Comparison of ENCODE assay signal across 2 cellular contexts in the genomic region with DNA sequence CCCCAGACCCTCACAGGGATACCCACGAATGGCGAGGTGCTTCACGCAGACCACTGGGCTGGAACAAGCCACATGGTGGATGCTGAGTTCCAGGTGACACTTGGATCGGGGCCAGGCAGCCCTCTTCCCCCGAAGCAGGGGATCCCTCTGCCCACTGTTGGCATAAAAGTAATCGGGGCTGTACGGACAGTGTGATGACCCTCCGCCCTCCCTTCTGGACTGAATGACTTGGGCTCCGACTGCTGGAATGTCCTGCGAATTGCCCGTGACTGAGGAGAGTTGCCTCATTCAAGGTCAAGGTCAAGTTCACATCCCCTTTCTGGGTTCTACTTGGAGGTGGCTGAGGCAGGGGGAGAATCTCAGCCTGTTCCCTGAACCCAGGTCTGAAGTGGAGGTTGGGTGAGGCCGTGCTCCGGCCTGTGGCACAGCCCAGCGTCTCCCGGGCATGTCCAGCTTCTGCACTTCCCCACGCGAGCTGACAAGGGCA.
TF ChIP-seq lines count a peak whose summit lies in the region.

No MANE protein-coding gene starts in this region.

TF ChIP-seq in GM23338, 12 proteins besides CTCF, POLR2A, EP300 and RAD21 (continued from another document):
- no peak for TF ChIP-seq CREB1 (CRISPR knock-in tag; IDR thresholded peaks at IDR 0.05; ENCODE audit: low read depth)

TF ChIP-seq in K562, 482 proteins besides CTCF, POLR2A, EP300 and RAD21 (continued from another document):
- TF ChIP-seq, protein P1, sequence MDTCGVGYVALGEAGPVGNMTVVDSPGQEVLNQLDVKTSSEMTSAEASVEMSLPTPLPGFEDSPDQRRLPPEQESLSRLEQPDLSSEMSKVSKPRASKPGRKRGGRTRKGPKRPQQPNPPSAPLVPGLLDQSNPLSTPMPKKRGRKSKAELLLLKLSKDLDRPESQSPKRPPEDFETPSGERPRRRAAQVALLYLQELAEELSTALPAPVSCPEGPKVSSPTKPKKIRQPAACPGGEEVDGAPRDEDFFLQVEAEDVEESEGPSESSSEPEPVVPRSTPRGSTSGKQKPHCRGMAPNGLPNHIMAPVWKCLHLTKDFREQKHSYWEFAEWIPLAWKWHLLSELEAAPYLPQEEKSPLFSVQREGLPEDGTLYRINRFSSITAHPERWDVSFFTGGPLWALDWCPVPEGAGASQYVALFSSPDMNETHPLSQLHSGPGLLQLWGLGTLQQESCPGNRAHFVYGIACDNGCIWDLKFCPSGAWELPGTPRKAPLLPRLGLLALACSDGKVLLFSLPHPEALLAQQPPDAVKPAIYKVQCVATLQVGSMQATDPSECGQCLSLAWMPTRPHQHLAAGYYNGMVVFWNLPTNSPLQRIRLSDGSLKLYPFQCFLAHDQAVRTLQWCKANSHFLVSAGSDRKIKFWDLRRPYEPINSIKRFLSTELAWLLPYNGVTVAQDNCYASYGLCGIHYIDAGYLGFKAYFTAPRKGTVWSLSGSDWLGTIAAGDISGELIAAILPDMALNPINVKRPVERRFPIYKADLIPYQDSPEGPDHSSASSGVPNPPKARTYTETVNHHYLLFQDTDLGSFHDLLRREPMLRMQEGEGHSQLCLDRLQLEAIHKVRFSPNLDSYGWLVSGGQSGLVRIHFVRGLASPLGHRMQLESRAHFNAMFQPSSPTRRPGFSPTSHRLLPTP (IDR thresholded peaks at IDR 0.05; ENCODE audit: borderline replicate concordance, extremely low read depth, insufficient read length): no peak
- TF ChIP-seq MAFF (IDR thresholded peaks at IDR 0.05; ENCODE audit: low read length): no peak
- TF ChIP-seq, protein P2, sequence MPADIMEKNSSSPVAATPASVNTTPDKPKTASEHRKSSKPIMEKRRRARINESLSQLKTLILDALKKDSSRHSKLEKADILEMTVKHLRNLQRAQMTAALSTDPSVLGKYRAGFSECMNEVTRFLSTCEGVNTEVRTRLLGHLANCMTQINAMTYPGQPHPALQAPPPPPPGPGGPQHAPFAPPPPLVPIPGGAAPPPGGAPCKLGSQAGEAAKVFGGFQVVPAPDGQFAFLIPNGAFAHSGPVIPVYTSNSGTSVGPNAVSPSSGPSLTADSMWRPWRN (IDR thresholded peaks at IDR 0.05; ENCODE audit: low read depth): no peak
- no peak for TF ChIP-seq ZSCAN29 (IDR thresholded peaks at IDR 0.05)
- TF ChIP-seq, protein P3, sequence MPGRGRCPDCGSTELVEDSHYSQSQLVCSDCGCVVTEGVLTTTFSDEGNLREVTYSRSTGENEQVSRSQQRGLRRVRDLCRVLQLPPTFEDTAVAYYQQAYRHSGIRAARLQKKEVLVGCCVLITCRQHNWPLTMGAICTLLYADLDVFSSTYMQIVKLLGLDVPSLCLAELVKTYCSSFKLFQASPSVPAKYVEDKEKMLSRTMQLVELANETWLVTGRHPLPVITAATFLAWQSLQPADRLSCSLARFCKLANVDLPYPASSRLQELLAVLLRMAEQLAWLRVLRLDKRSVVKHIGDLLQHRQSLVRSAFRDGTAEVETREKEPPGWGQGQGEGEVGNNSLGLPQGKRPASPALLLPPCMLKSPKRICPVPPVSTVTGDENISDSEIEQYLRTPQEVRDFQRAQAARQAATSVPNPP (IDR thresholded peaks at IDR 0.05; ENCODE audit: borderline replicate concordance, insufficient read depth, insufficient read length): no peak
- TF ChIP-seq, protein P4, sequence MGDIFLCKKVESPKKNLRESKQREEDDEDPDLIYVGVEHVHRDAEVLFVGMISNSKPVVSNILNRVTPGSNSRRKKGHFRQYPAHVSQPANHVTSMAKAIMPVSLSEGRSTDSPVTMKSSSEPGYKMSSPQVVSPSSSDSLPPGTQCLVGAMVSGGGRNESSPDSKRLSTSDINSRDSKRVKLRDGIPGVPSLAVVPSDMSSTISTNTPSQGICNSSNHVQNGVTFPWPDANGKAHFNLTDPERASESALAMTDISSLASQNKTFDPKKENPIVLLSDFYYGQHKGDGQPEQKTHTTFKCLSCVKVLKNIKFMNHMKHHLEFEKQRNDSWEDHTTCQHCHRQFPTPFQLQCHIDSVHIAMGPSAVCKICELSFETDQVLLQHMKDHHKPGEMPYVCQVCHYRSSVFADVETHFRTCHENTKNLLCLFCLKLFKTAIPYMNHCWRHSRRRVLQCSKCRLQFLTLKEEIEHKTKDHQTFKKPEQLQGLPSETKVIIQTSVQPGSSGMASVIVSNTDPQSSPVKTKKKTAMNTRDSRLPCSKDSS (IDR thresholded peaks at IDR 0.05; ENCODE audit: low read depth, partially characterized antibody): no peak
- TF ChIP-seq OTX1 (CRISPR knock-in tag; IDR thresholded peaks at IDR 0.05): no peak
- no peak for TF ChIP-seq DDX20 (tag; IDR thresholded peaks at IDR 0.05; ENCODE audit: low read depth)
- TF ChIP-seq GTF2F1 (IDR thresholded peaks at IDR 0.05; ENCODE audit: low read depth, low read length): no peak
- TF ChIP-seq, protein P5, sequence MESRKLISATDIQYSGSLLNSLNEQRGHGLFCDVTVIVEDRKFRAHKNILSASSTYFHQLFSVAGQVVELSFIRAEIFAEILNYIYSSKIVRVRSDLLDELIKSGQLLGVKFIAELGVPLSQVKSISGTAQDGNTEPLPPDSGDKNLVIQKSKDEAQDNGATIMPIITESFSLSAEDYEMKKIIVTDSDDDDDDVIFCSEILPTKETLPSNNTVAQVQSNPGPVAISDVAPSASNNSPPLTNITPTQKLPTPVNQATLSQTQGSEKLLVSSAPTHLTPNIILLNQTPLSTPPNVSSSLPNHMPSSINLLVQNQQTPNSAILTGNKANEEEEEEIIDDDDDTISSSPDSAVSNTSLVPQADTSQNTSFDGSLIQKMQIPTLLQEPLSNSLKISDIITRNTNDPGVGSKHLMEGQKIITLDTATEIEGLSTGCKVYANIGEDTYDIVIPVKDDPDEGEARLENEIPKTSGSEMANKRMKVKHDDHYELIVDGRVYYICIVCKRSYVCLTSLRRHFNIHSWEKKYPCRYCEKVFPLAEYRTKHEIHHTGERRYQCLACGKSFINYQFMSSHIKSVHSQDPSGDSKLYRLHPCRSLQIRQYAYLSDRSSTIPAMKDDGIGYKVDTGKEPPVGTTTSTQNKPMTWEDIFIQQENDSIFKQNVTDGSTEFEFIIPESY (CRISPR knock-in tag; IDR thresholded peaks at IDR 0.05): no peak
- TF ChIP-seq ZNF311 (CRISPR knock-in tag; IDR thresholded peaks at IDR 0.05): no peak
- TF ChIP-seq, protein P6, sequence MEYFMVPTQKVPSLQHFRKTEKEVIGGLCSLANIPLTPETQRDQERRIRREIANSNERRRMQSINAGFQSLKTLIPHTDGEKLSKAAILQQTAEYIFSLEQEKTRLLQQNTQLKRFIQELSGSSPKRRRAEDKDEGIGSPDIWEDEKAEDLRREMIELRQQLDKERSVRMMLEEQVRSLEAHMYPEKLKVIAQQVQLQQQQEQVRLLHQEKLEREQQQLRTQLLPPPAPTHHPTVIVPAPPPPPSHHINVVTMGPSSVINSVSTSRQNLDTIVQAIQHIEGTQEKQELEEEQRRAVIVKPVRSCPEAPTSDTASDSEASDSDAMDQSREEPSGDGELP (CRISPR knock-in tag; IDR thresholded peaks at IDR 0.05; ENCODE audit: borderline replicate concordance): no peak
- TF ChIP-seq, protein P7, sequence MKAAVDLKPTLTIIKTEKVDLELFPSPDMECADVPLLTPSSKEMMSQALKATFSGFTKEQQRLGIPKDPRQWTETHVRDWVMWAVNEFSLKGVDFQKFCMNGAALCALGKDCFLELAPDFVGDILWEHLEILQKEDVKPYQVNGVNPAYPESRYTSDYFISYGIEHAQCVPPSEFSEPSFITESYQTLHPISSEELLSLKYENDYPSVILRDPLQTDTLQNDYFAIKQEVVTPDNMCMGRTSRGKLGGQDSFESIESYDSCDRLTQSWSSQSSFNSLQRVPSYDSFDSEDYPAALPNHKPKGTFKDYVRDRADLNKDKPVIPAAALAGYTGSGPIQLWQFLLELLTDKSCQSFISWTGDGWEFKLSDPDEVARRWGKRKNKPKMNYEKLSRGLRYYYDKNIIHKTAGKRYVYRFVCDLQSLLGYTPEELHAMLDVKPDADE (conservative IDR thresholded peaks at IDR 0.05; ENCODE audit: control insufficient read depth, low read depth, low read length): no peak
- TF ChIP-seq CAMTA2 (CRISPR knock-in tag; conservative IDR thresholded peaks at IDR 0.05): no peak
- TF ChIP-seq ESRRA (IDR thresholded peaks at IDR 0.05; ENCODE audit: borderline replicate concordance, low read depth): peak; percentile 98
- no peak for TF ChIP-seq SMARCE1 (IDR thresholded peaks at IDR 0.05)
- TF ChIP-seq HSF4 (CRISPR knock-in tag; IDR thresholded peaks at IDR 0.05; ENCODE audit: borderline replicate concordance): no peak
- TF ChIP-seq FOXM1 (IDR thresholded peaks at IDR 0.05; ENCODE audit: low read depth): no peak
- no peak for TF ChIP-seq FOXM1 (CRISPR knock-in tag; IDR thresholded peaks at IDR 0.05; ENCODE audit: low read depth)
- no peak for TF ChIP-seq ETS2 (tag; IDR thresholded peaks at IDR 0.05; ENCODE audit: borderline replicate concordance, poor library complexity, severe bottlenecking)
- TF ChIP-seq ERF (CRISPR knock-in tag; IDR thresholded peaks at IDR 0.05): no peak
- peak; percentile 18; the same call in 1 of the 2 replicates for TF ChIP-seq NFIC (IDR thresholded peaks at IDR 0.05)
- TF ChIP-seq SAFB2 (IDR thresholded peaks at IDR 0.05; ENCODE audit: borderline replicate concordance, low read depth, low read length, severe bottlenecking): no peak
- TF ChIP-seq, protein P8, sequence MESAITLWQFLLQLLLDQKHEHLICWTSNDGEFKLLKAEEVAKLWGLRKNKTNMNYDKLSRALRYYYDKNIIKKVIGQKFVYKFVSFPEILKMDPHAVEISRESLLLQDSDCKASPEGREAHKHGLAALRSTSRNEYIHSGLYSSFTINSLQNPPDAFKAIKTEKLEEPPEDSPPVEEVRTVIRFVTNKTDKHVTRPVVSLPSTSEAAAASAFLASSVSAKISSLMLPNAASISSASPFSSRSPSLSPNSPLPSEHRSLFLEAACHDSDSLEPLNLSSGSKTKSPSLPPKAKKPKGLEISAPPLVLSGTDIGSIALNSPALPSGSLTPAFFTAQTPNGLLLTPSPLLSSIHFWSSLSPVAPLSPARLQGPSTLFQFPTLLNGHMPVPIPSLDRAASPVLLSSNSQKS (CRISPR knock-in tag; IDR thresholded peaks at IDR 0.05): no peak
- no peak for TF ChIP-seq FOXK2 (conservative IDR thresholded peaks at IDR 0.05 in 1 of 2, IDR thresholded peaks at IDR 0.05 in 1 of 2; ENCODE audit: low read depth in 2 of 2)
- TF ChIP-seq ZNF644 (tag; IDR thresholded peaks at IDR 0.05; ENCODE audit: low read depth): no peak
- TF ChIP-seq, protein P9, sequence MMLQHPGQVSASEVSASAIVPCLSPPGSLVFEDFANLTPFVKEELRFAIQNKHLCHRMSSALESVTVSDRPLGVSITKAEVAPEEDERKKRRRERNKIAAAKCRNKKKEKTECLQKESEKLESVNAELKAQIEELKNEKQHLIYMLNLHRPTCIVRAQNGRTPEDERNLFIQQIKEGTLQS (IDR thresholded peaks at IDR 0.05): 0 out of 2 replicates have a peak, but pooled peaks have one; percentile 24
- TF ChIP-seq, protein P9 (CRISPR knock-in tag; conservative IDR thresholded peaks at IDR 0.05): no peak
- no peak for TF ChIP-seq ZNF41 (CRISPR knock-in tag; conservative IDR thresholded peaks at IDR 0.05)
- no peak for TF ChIP-seq ZNF140 (CRISPR knock-in tag; IDR thresholded peaks at IDR 0.05)
- TF ChIP-seq ZNF263 (CRISPR knock-in tag; IDR thresholded peaks at IDR 0.05; ENCODE audit: borderline replicate concordance): no peak
- no peak for TF ChIP-seq ZNF3 (CRISPR knock-in tag; IDR thresholded peaks at IDR 0.05)
- TF ChIP-seq ZNF133 (CRISPR knock-in tag; IDR thresholded peaks at IDR 0.05): no peak
